ENCODE assay signal across 12 cellular contexts in genomic region chr2:233441161-233442027, GRCh38.
A peak's percentile ranks its signal among the peaks of the same experiment; 100 is the strongest.
DNase-seq lines count a peak whose midpoint lies in the region; ATAC-seq and TF ChIP-seq lines count a peak whose summit lies in the region.
"Had no signal": no experiment of that assay in that cellular context is flagged by ENCODE, and none has a peak within 500 bp of the region (broad histone marks: within the 10 kb centered on the region; RNA-seq: fewer than 3 reads in every experiment).

No MANE protein-coding gene starts in this region.

- H3K4me3 ChIP-seq in CD4-positive, alpha-beta memory T cell (ENCODE audit: low read length in 2 of 2), result no peak overlapping the region
- no peak overlapping the region for H3K4me3 ChIP-seq in Peyer's patch
- H3K4me3 ChIP-seq in psoas muscle, result no peak overlapping the region

- H3K36me3 ChIP-seq in CD4-positive, alpha-beta memory T cell (ENCODE audit: insufficient read depth, low read length), result peaks cover 69% of the 10 kb centered on the region
- peaks cover 0 to 88% (median 0%) of the 10 kb centered on the region in 3 donors for H3K36me3 ChIP-seq in Peyer's patch
- H3K36me3 ChIP-seq in psoas muscle (ENCODE audit: insufficient read depth in 1 of 2, low read depth in 1 of 2), result peaks cover 8 to 100% of the 10 kb centered on the region in 2 donors

- H3K4me3 Mint-ChIP-seq in CD4-positive, alpha-beta memory T cell, result peak overlapping the region in 1 of 8 donors; percentile 11
- no peak overlapping the region for H3K4me3 Mint-ChIP-seq in dendritic cell treated with granulocyte-macrophage colony-stimulating factor and Interleukin-4, amounts not matched to agents 40 ng/mL and 50 ng/mL, for 4 days

- peaks cover 7% of the 10 kb centered on the region for H3K4me1 ChIP-seq in CD4-positive, alpha-beta memory T cell (ENCODE audit: insufficient read depth, low read length)
- H3K4me1 ChIP-seq in Peyer's patch (no peaks in the 10 kb centered on the region), psoas muscle (peaks cover 26% of the 10 kb centered on the region)

- H3K9me3 ChIP-seq in CD4-positive, alpha-beta memory T cell (ENCODE audit: control insufficient read depth in 1 of 2, low read length in 2 of 2), result no peaks in the 10 kb centered on the region
- H3K9me3 ChIP-seq in Peyer's patch (no peaks in the 10 kb centered on the region), psoas muscle (no peaks in the 10 kb centered on the region)

- ATAC-seq in psoas muscle, result peak in 3 of 4 donors; percentile 1 to 8 (median 7)
- no peak for ATAC-seq in HG03469 (IDR thresholded peaks at IDR 0.05; ENCODE audit: unreplicated experiment)
- ATAC-seq in HG02759 (IDR thresholded peaks at IDR 0.05; ENCODE audit: unreplicated experiment), result no peak

- intact Hi-C loops in CD4-positive, alpha-beta memory T cell (cut with micrococcal nuclease), result loop anchor here (2.0 kb wide), 2 partner anchors 23 to 87 kb away; partner anchors contain the start of gene DGKD
- intact Hi-C loops in dendritic cell treated with granulocyte-macrophage colony-stimulating factor and Interleukin-4, amounts not matched to agents 40 ng/mL and 50 ng/mL, for 4 days (cut with micrococcal nuclease), result loop anchor here (5.0 kb wide), 2 partner anchors 39 to 154 kb away; no protein-coding TSS in a partner anchor
- intact Hi-C loops in psoas muscle (cut with DNase I), result loop anchor here (2.0 kb wide), 2 partner anchors 37 to 85 kb away; no protein-coding TSS in a partner anchor

- WGBS in psoas muscle, 3 donors, result 83 to 90% (median 88%) methylated on average over 26 of the region's 26 CpGs

- H3K27me3 Mint-ChIP-seq in CD4-positive, alpha-beta memory T cell, result no peaks in the 10 kb centered on the region
- H3K27me3 Mint-ChIP-seq in dendritic cell treated with granulocyte-macrophage colony-stimulating factor and Interleukin-4, amounts not matched to agents 40 ng/mL and 50 ng/mL, for 4 days, result no peaks in the 10 kb centered on the region
- H3K27me3 Mint-ChIP-seq: progenitor cell of endocrine pancreas had no signal

- no peak for DNase-seq in CD4-positive, alpha-beta memory T cell
- DNase-seq in Peyer's patch (peak in 2 of 3 donors; percentile 44 to 50), psoas muscle (peak; percentile 19 to 59), NOMO-1 treated with dmso at 0.1 percent for 144 hours (lab: John Stamatoyannopoulos, UW; ENCODE audit: unreplicated experiment) (no peak)
- DNase-seq: activated CD4-positive, alpha-beta T cell treated with anti-CD3 and anti-CD28 coated beads, Interleukin-2, amount 50 U/mL, for 4 hours; NCI-H2081; NCI-H748 treated with DMSO at 0.1 percent for 48 hours; RPMI8226 had no signal

- TF ChIP-seq POLR2A in Peyer's patch (IDR thresholded peaks at IDR 0.05), result no peak

- POLR2A ChIA-PET in CD4-positive, alpha-beta memory T cell (lab: Charles Lee; ENCODE audit: partially characterized antibody), result interaction anchor here (1.4 to 4.6 kb wide), 2 partner anchors 20 to 35 kb away, joined by 4 to 69 read pairs; no protein-coding TSS in a partner anchor

- CTCF ChIA-PET in CD4-positive, alpha-beta memory T cell (lab: Charles Lee; ENCODE audit: partially characterized antibody), result interaction anchor here (1.7 to 12.9 kb wide), 4 partner anchors 18 to 57 kb away, joined by 4 to 510 read pairs (median 92); no protein-coding TSS in a partner anchor

- peaks cover 0 to 2% (median 0%) of the 10 kb centered on the region in 8 donors for H3K9me3 Mint-ChIP-seq in CD4-positive, alpha-beta memory T cell
- H3K9me3 Mint-ChIP-seq in dendritic cell treated with granulocyte-macrophage colony-stimulating factor and Interleukin-4, amounts not matched to agents 40 ng/mL and 50 ng/mL, for 4 days, result no peaks in the 10 kb centered on the region

- TF ChIP-seq CTCF in Peyer's patch (IDR thresholded peaks at IDR 0.05) (no peak), psoas muscle (IDR thresholded peaks at IDR 0.05) (no peak)

- peaks cover 10 to 29% (median 14%) of the 10 kb centered on the region in 4 donors for H3K4me1 Mint-ChIP-seq in CD4-positive, alpha-beta memory T cell
- H3K4me1 Mint-ChIP-seq in dendritic cell treated with granulocyte-macrophage colony-stimulating factor and Interleukin-4, amounts not matched to agents 40 ng/mL and 50 ng/mL, for 4 days (ENCODE audit: low read depth), result no peaks in the 10 kb centered on the region

- peaks cover 57 to 81% of the 10 kb centered on the region in 2 donors for H3K36me3 Mint-ChIP-seq in CD4-positive, alpha-beta memory T cell
- H3K36me3 Mint-ChIP-seq in dendritic cell treated with granulocyte-macrophage colony-stimulating factor and Interleukin-4, amounts not matched to agents 40 ng/mL and 50 ng/mL, for 4 days (ENCODE audit: low read depth), result peaks cover 100% of the 10 kb centered on the region

- peak overlapping the region in 5 of 7 donors; percentile 15 to 94 (median 77) for H3K27ac Mint-ChIP-seq in CD4-positive, alpha-beta memory T cell
- H3K27ac Mint-ChIP-seq in dendritic cell treated with granulocyte-macrophage colony-stimulating factor and Interleukin-4, amounts not matched to agents 40 ng/mL and 50 ng/mL, for 4 days, result peak overlapping the region; percentile 15
- H3K27ac Mint-ChIP-seq: progenitor cell of endocrine pancreas had no signal

- H3K27me3 ChIP-seq in CD4-positive, alpha-beta memory T cell (ENCODE audit: insufficient read depth, low read length), result no peaks in the 10 kb centered on the region
- H3K27me3 ChIP-seq in Peyer's patch (no peaks in the 10 kb centered on the region), psoas muscle (ENCODE audit: insufficient read depth in 3 of 3, low read length in 2 of 3) (no peaks in the 10 kb centered on the region)

- no peak overlapping the region for H3K27ac ChIP-seq in CD4-positive, alpha-beta memory T cell (ENCODE audit: low read depth, low read length)
- H3K27ac ChIP-seq in Peyer's patch (no peak overlapping the region), psoas muscle (peak overlapping the region; percentile 53)

Comparison
In these comparisons a context has a peak if more than half of its experiments do, and no peak if none do; other contexts are left out.
1. DNase-seq: peak in Peyer's patch (2 of 3) and psoas muscle (2 of 2); none in CD4-positive, alpha-beta memory T cell (0 of 5) and NOMO-1 treated with dmso at 0.1 percent for 144 hours (single experiment).
2. ATAC-seq: peak in psoas muscle (3 of 4); none in HG03469 (single experiment) and HG02759 (single experiment).